Comparison of ENCODE assay signal across 14 cellular contexts in genomic region chr5:56693220-56693579, GRCh38.
A peak's percentile ranks its signal among the peaks of the same experiment; 100 is the strongest.
DNase-seq lines count a peak whose midpoint lies in the region; ATAC-seq lines count a peak whose summit lies in the region.
"Had no signal": no experiment of that assay in that cellular context is flagged by ENCODE, and none has a peak within 500 bp of the region (broad histone marks: within the 10 kb centered on the region; RNA-seq: fewer than 3 reads in every experiment).

No MANE protein-coding gene starts in this region.

- peaks cover 59% of the 10 kb centered on the region for H3K4me1 Mint-ChIP-seq in activated T-cell treated with anti-CD3 and anti-CD28 coated beads, Interleukin-2, amount 50 U/mL, for 72 hours (ENCODE audit: low read depth)
- peaks cover 75% of the 10 kb centered on the region for H3K4me1 Mint-ChIP-seq in stimulated activated memory B cell treated with anti-CD40 and anti-IgM and Interleukin-4, amounts not matched to agents 10 μg/mL and 1 μg/mL and 100 μg/mL, for 72 hours

- peak; percentile 73 to 80 for ATAC-seq in activated T-cell treated with anti-CD3 and anti-CD28 coated beads, Interleukin-2, amount 50 U/mL, for 72 hours (replicated peaks in 1 of 2)
- ATAC-seq in stimulated activated memory B cell treated with anti-CD40 and anti-IgM and Interleukin-4, amounts not matched to agents 10 μg/mL and 1 μg/mL and 100 μg/mL, for 72 hours, result no peak
- ATAC-seq in HG03139 (IDR thresholded peaks at IDR 0.05; ENCODE audit: unreplicated experiment), result no peak
- ATAC-seq: left ventricle myocardium superior had no signal

- no peaks in the 10 kb centered on the region for H3K9me3 Mint-ChIP-seq in activated T-cell treated with anti-CD3 and anti-CD28 coated beads, Interleukin-2, amount 50 U/mL, for 72 hours
- H3K9me3 Mint-ChIP-seq in stimulated activated memory B cell treated with anti-CD40 and anti-IgM and Interleukin-4, amounts not matched to agents 10 μg/mL and 1 μg/mL and 100 μg/mL, for 72 hours, result no peaks in the 10 kb centered on the region

- H3K4me3 Mint-ChIP-seq in activated T-cell treated with anti-CD3 and anti-CD28 coated beads, Interleukin-2, amount 50 U/mL, for 72 hours, result peak overlapping the region; percentile 61 to 81
- H3K4me3 Mint-ChIP-seq in stimulated activated memory B cell treated with anti-CD40 and anti-IgM and Interleukin-4, amounts not matched to agents 10 μg/mL and 1 μg/mL and 100 μg/mL, for 72 hours, result no peak overlapping the region

- peaks cover 11% of the 10 kb centered on the region for H3K27me3 Mint-ChIP-seq in activated T-cell treated with anti-CD3 and anti-CD28 coated beads, Interleukin-2, amount 50 U/mL, for 72 hours (ENCODE audit: low read depth)
- no peaks in the 10 kb centered on the region for H3K27me3 Mint-ChIP-seq in stimulated activated memory B cell treated with anti-CD40 and anti-IgM and Interleukin-4, amounts not matched to agents 10 μg/mL and 1 μg/mL and 100 μg/mL, for 72 hours
- H3K27me3 Mint-ChIP-seq: naive B cell had no signal

- H3K27ac Mint-ChIP-seq in activated T-cell treated with anti-CD3 and anti-CD28 coated beads, Interleukin-2, amount 50 U/mL, for 72 hours, result peak overlapping the region; percentile 68
- H3K27ac Mint-ChIP-seq in stimulated activated memory B cell treated with anti-CD40 and anti-IgM and Interleukin-4, amounts not matched to agents 10 μg/mL and 1 μg/mL and 100 μg/mL, for 72 hours, result peak overlapping the region; percentile 83

- H3K36me3 Mint-ChIP-seq in activated T-cell treated with anti-CD3 and anti-CD28 coated beads, Interleukin-2, amount 50 U/mL, for 72 hours (ENCODE audit: insufficient read depth in 2 of 2), result no peaks in the 10 kb centered on the region
- peaks cover 6% of the 10 kb centered on the region for H3K36me3 Mint-ChIP-seq in stimulated activated memory B cell treated with anti-CD40 and anti-IgM and Interleukin-4, amounts not matched to agents 10 μg/mL and 1 μg/mL and 100 μg/mL, for 72 hours

- DNase-seq in activated effector memory CD4-positive, alpha-beta T cell treated with anti-CD3 and anti-CD28 coated beads, Interleukin-2, amount 50 U/mL, for 16 hours, result peak; percentile 86
- no peak for DNase-seq in activated effector memory CD4-positive, alpha-beta T cell treated with Interleukin-2 at 50 U/mL for 16 hours
- DNase-seq in activated T-cell treated with anti-CD3 and anti-CD28 coated beads, Interleukin-2, amount 50 U/mL, for 72 hours, result peak; percentile 55 to 60
- DNase-seq in stimulated activated CD4-positive, alpha-beta T cell treated with anti-CD3 and anti-CD28 coated beads, Interleukin-12 subunit alpha, Interleukin-12 subunit beta, amount 100 ng/mL, for 4 hours, result peak; percentile 52
- no peak for DNase-seq in hypothalamus (lab: John Stamatoyannopoulos, UW)
- DNase-seq in T-helper 9 cell, result no peak
- DNase-seq: anterior cingulate cortex, left ventricle myocardium superior, MG63, naive B cell, SIG-M5, WERI-Rb-1 had no signal

Comparison
In these comparisons a context has a peak if more than half of its experiments do, and no peak if none do; other contexts are left out.
1. DNase-seq: peak in activated effector memory CD4-positive, alpha-beta T cell treated with anti-CD3 and anti-CD28 coated beads, Interleukin-2, amount 50 U/mL, for 16 hours (single experiment), activated T-cell treated with anti-CD3 and anti-CD28 coated beads, Interleukin-2, amount 50 U/mL, for 72 hours (2 of 2) and stimulated activated CD4-positive, alpha-beta T cell treated with anti-CD3 and anti-CD28 coated beads, Interleukin-12 subunit alpha, Interleukin-12 subunit beta, amount 100 ng/mL, for 4 hours (single experiment); none in activated effector memory CD4-positive, alpha-beta T cell treated with Interleukin-2 at 50 U/mL for 16 hours (single experiment), hypothalamus (0 of 51) and T-helper 9 cell (single experiment).
2. ATAC-seq: peak in activated T-cell treated with anti-CD3 and anti-CD28 coated beads, Interleukin-2, amount 50 U/mL, for 72 hours (2 of 2); none in stimulated activated memory B cell treated with anti-CD40 and anti-IgM and Interleukin-4, amounts not matched to agents 10 μg/mL and 1 μg/mL and 100 μg/mL, for 72 hours (single experiment) and HG03139 (single experiment).